7 cellular contexts compared by ENCODE assay signal in the genomic region with DNA sequence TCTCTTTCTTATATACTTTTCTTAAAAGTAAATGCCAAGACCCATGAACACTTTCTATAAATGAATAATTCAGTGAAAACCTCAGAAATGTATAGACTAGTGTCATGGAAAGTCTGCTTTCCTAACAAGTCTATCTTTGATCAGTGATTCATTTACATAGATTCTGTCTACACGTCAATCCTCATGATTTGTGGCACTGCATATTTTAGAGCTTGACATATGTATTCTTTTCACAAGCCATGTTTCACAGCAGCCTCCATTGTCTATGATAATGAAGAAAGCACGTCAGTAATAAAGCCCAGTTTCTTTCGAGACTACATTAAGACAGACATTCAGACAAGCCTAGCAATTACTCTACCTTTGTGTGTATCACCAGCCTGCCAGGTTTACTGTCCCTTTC.
"Had no signal": no experiment of that assay in that cellular context is flagged by ENCODE, and none has a peak within 500 bp of the region (broad histone marks: within the 10 kb centered on the region; RNA-seq: fewer than 3 reads in every experiment).

No MANE protein-coding gene starts in this region.

- H3K27ac Mint-ChIP-seq: IgD-negative memory B cell had no signal

- H3K36me3 Mint-ChIP-seq: IgD-negative memory B cell had no signal

- DNase-seq: IMR-90, KBM-7 had no signal

- H3K27me3 Mint-ChIP-seq: IgD-negative memory B cell had no signal

- FAIRE-seq: HepG2, HTR-8/SVneo, K562 had no signal

- ATAC-seq: HepG2, K562 had no signal

- H3K4me3 ChIP-seq: K562 had no signal

- H3K27ac ChIP-seq: HL-60 had no signal

- H3K4me3 Mint-ChIP-seq: IgD-negative memory B cell had no signal
